Comparison of ENCODE assay signal across 21 cellular contexts in the genomic region with DNA sequence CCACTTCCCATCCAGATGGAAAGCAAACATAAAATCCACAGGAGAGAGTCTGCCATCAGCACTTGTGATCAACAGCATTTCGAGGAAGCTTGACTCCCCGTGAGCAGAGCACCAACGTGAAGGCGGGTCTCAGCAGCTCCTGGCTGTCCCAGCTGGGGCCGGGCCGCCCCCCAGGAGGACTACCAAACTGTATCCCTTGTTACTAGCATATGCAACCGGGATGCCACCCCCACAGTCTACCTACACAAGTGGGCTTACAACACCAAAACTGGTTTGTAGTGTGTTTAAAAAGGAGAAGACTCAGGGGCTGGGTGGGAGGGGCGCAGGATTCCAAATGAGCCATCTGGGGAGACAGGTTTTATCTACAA.
DNase-seq lines count a peak whose midpoint lies in the region; ATAC-seq and TF ChIP-seq lines count a peak whose summit lies in the region.
"Had no signal": no experiment of that assay in that cellular context is flagged by ENCODE, and none has a peak within 500 bp of the region (broad histone marks: within the 10 kb centered on the region; RNA-seq: fewer than 3 reads in every experiment).

No MANE protein-coding gene starts in this region.

- H3K27me3 ChIP-seq in Karpas-422 (ENCODE audit: low read length): no peaks in the 10 kb centered on the region
- H3K27me3 ChIP-seq in neural progenitor cell: no peaks in the 10 kb centered on the region
- no peaks in the 10 kb centered on the region for H3K27me3 ChIP-seq in lower lobe of right lung (ENCODE audit: low read depth)

- H3K4me1 ChIP-seq in Karpas-422 (ENCODE audit: low read length): peaks cover 47% of the 10 kb centered on the region
- peaks cover 21% of the 10 kb centered on the region for H3K4me1 ChIP-seq in neural progenitor cell
- no peaks in the 10 kb centered on the region for H3K4me1 ChIP-seq in lower lobe of right lung

- peak; percentile 31 for DNase-seq in DMS 273 (lab: John Stamatoyannopoulos, UW; ENCODE audit: unreplicated experiment)
- DNase-seq in DMS 273 treated with DMSO at 0.1 percent for 48 hours (lab: John Stamatoyannopoulos, UW): no peak
- peak; percentile 60 for DNase-seq in Karpas-422
- no peak for DNase-seq in neural progenitor cell (ENCODE audit: low spot score)
- DNase-seq in DMS53 treated with DMSO at 0.1 percent for 48 hours (lab: John Stamatoyannopoulos, UW; ENCODE audit: unreplicated experiment): no peak
- no peak for DNase-seq in MCF 10A (ENCODE audit: unreplicated experiment)
- DNase-seq in lower lobe of right lung: no peak
- DNase-seq: ACHN; Calu3; CD8-positive, alpha-beta memory T cell; DMS79; MV-4-11; NCI-H1105 treated with DMSO at 0.1 percent for 48 hours; NCI-H2171 had no signal

- peaks cover 62% of the 10 kb centered on the region for H3K4me1 Mint-ChIP-seq in brain
- peaks cover 36% of the 10 kb centered on the region for H3K4me1 Mint-ChIP-seq in neural progenitor cell
- H3K4me1 Mint-ChIP-seq in MCF 10A (ENCODE audit: insufficient read depth, unreplicated experiment): no peaks in the 10 kb centered on the region

- no peaks in the 10 kb centered on the region for H3K36me3 Mint-ChIP-seq in brain
- H3K36me3 Mint-ChIP-seq in neural progenitor cell: peaks cover 2% of the 10 kb centered on the region
- peaks cover 5% of the 10 kb centered on the region for H3K36me3 Mint-ChIP-seq in MCF 10A (ENCODE audit: insufficient read depth, unreplicated experiment)

- H3K36me3 ChIP-seq in Karpas-422 (ENCODE audit: insufficient read depth, low read length) (no peaks in the 10 kb centered on the region), neural progenitor cell (no peaks in the 10 kb centered on the region), lower lobe of right lung (no peaks in the 10 kb centered on the region)

- H3K79me2 ChIP-seq in Karpas-422 (ENCODE audit: low read length) (peaks cover 84% of the 10 kb centered on the region), neural progenitor cell (ENCODE audit: low read depth) (no peaks in the 10 kb centered on the region)

- TF ChIP-seq CTCF in brain (conservative IDR thresholded peaks at IDR 0.05) (no peak), neural progenitor cell (IDR thresholded peaks at IDR 0.05) (no peak), MCF 10A (IDR thresholded peaks at IDR 0.05; ENCODE audit: unreplicated experiment) (no peak), lower lobe of right lung (IDR thresholded peaks at IDR 0.05) (no peak)

- H3K9me3 ChIP-seq in Karpas-422 (ENCODE audit: low read length): no peaks in the 10 kb centered on the region
- no peaks in the 10 kb centered on the region for H3K9me3 ChIP-seq in neural progenitor cell (ENCODE audit: low read depth)
- no peaks in the 10 kb centered on the region for H3K9me3 ChIP-seq in lower lobe of right lung

- H3K27me3 Mint-ChIP-seq in brain: no peaks in the 10 kb centered on the region
- peaks cover 6% of the 10 kb centered on the region for H3K27me3 Mint-ChIP-seq in neural progenitor cell (ENCODE audit: insufficient read depth, low read depth)
- H3K27me3 Mint-ChIP-seq in MCF 10A (ENCODE audit: insufficient read depth, unreplicated experiment): no peaks in the 10 kb centered on the region
- H3K27me3 Mint-ChIP-seq: CD8-positive, alpha-beta memory T cell had no signal

- no peaks in the 10 kb centered on the region for H3K9me2 ChIP-seq in Karpas-422 (replicated peaks; ENCODE audit: insufficient read depth, low read length)

- H3K4me3 ChIP-seq in Karpas-422 (ENCODE audit: low read length): peak overlapping the region; percentile 52
- H3K4me3 ChIP-seq in neural progenitor cell: no peak overlapping the region
- H3K4me3 ChIP-seq in lower lobe of right lung: no peak overlapping the region

- ATAC-seq in lower lobe of right lung: no peak
- ATAC-seq: Panc1, SK-N-SH treated with all-trans-retinoic acid at 6 μM for 48 hours had no signal

- H3K27ac Mint-ChIP-seq in brain (peak overlapping the region; percentile 66 to 93 (median 80)), neural progenitor cell (peak overlapping the region; percentile 24), MCF 10A (ENCODE audit: low read depth, unreplicated experiment) (no peak overlapping the region)

- H3K9ac ChIP-seq in Karpas-422 (ENCODE audit: low read length): peak overlapping the region; percentile 67
- no peak overlapping the region for H3K9ac ChIP-seq in neural progenitor cell
- H3K9ac ChIP-seq: KMS-11 had no signal

- H3K27ac ChIP-seq in Karpas-422 (ENCODE audit: low read length) (peak overlapping the region; percentile 87), neural progenitor cell (no peak overlapping the region), lower lobe of right lung (no peak overlapping the region)
- H3K27ac ChIP-seq: 22Rv1, C4-2B, HL-60, KMS-11 had no signal

- H3K4me2 ChIP-seq in Karpas-422 (ENCODE audit: low read depth, low read length, poor library complexity, severe bottlenecking): peak overlapping the region; percentile 72
- no peak overlapping the region for H3K4me2 ChIP-seq in neural progenitor cell
- H3K4me2 ChIP-seq: KMS-11 had no signal

- H3K4me3 Mint-ChIP-seq in brain (peak overlapping the region in 3 of 5 experiments; percentile 6 to 46 (median 41)), neural progenitor cell (no peak overlapping the region), MCF 10A (ENCODE audit: unreplicated experiment) (no peak overlapping the region)
- H3K4me3 Mint-ChIP-seq: CD8-positive, alpha-beta memory T cell had no signal

- intact Hi-C loops in MCF 10A (cut with micrococcal nuclease): no loop called here
- intact Hi-C loops in lower lobe of right lung (cut with DNase I): no loop called here

- CTCF ChIA-PET in MCF 10A (lab: Yijun Ruan, JAX): interaction anchor here (0.5 to 1.5 kb wide), 2 partner anchors 15 to 1041 kb away, joined by 3 to 5 read pairs; no protein-coding TSS in a partner anchor

- no peak overlapping the region for H2AFZ ChIP-seq in Karpas-422 (ENCODE audit: low read length)
- peak overlapping the region; percentile 44 for H2AFZ ChIP-seq in neural progenitor cell (replicated peaks)

- H4K20me1 ChIP-seq in Karpas-422 (ENCODE audit: insufficient read depth, low read depth, low read length): no peaks in the 10 kb centered on the region
- no peaks in the 10 kb centered on the region for H4K20me1 ChIP-seq in neural progenitor cell (ENCODE audit: low read depth)

- BruUV-seq in MCF 10A (replicated peaks; lab: Mats Ljungman, UMichigan): no TSS peak

- POLR2A ChIA-PET in MCF 10A (lab: Yijun Ruan, JAX): interaction anchor here (0.7 kb wide), 1 partner anchor 8 kb away, joined by 3 read pairs; no protein-coding TSS in a partner anchor

- H3K9me3 Mint-ChIP-seq in brain: peaks cover 0 to 11% (median 3%) of the 10 kb centered on the region in 5 experiments
- H3K9me3 Mint-ChIP-seq in neural progenitor cell: peaks cover 19% of the 10 kb centered on the region
- H3K9me3 Mint-ChIP-seq in MCF 10A (ENCODE audit: unreplicated experiment): no peaks in the 10 kb centered on the region

- no peaks in the 10 kb centered on the region for H3F3A ChIP-seq in neural progenitor cell (ENCODE audit: low read depth)

Comparison
In these comparisons a context has a peak if more than half of its experiments do, and no peak if none do; other contexts are left out.
1. DNase-seq: peak in DMS 273 (single experiment) and Karpas-422 (single experiment); none in DMS 273 treated with DMSO at 0.1 percent for 48 hours (single experiment), neural progenitor cell (single experiment), DMS53 treated with DMSO at 0.1 percent for 48 hours (single experiment), MCF 10A (single experiment) and lower lobe of right lung (single experiment).
2. H3K4me3 Mint-ChIP-seq: peak in brain (3 of 5); none in neural progenitor cell (single experiment) and MCF 10A (single experiment).